ENCODE assay signal across 25 cellular contexts in genomic region chr11:20881328-20882079, GRCh38.
"Had no signal": no experiment of that assay in that cellular context is flagged by ENCODE, and none has a peak within 500 bp of the region (broad histone marks: within the 10 kb centered on the region; RNA-seq: fewer than 3 reads in every experiment).

No MANE protein-coding gene starts in this region.

- FAIRE-seq: urothelium cell line had no signal

- H3K27me3 Mint-ChIP-seq: activated naive CD8-positive, alpha-beta T cell; activated T-helper 17 cell treated with anti-CD3 and anti-CD28 coated beads, Interleukin-2, amount 50 U/mL, for 72 hours; natural killer cell treated with Interleukin-12 subunit alpha and Interleukin-12 subunit beta and Interleukin-15 and Interleukin-18, amount 100 ng/mL, for 72 hours had no signal

- H3K4me3 ChIP-seq: adrenal gland, ascending aorta, ovary, prostate gland, transverse colon had no signal

- H3K27me3 ChIP-seq: adrenal gland, ascending aorta, brain microvascular endothelial cell, foreskin keratinocyte, ovary, transverse colon had no signal

- H3K4me1 Mint-ChIP-seq: activated T-helper 17 cell treated with anti-CD3 and anti-CD28 coated beads, Interleukin-2, amount 50 U/mL, for 72 hours; stimulated activated naive B cell treated with anti-CD40 and anti-IgM and Interleukin-4, amounts not matched to agents 10 μg/mL and 1 μg/mL and 100 μg/mL, for 72 hours had no signal

- H3K36me3 ChIP-seq: adrenal gland, ascending aorta, brain microvascular endothelial cell, ovary, prostate gland, transverse colon had no signal

- DNase-seq: activated CD4-positive, alpha-beta T cell treated with anti-CD3 and anti-CD28 coated beads, Interleukin-2, amount 50 U/mL, for 1 hour; activated CD4-positive, CD25-positive, alpha-beta regulatory T cell treated with anti-CD3 and anti-CD28 coated beads, Interleukin-2, amount 50 U/mL, for 72 hours; activated CD8-positive, alpha-beta T cell treated with anti-CD3 and anti-CD28 coated beads, Interleukin-2, amount 10 ng/mL, durations not matched to agents 7 days and 5 days; activated naive CD4-positive, alpha-beta T cell; activated T-cell treated with anti-CD3 and anti-CD28 coated beads, Interleukin-2, amount 50 U/mL, for 1 hour; adrenal gland; brain microvascular endothelial cell; caudate nucleus; dermis blood vessel endothelial cell; effector CD8-positive, alpha-beta T cell; erythroblast; foreskin keratinocyte; islet precursor cell; left cardiac atrium; ovary; stimulated activated CD4-positive, alpha-beta T cell treated with anti-CD3 and anti-CD28 coated beads, Interleukin-2, amount 100 ng/mL, for 48 hours; stimulated activated CD8-positive, alpha-beta memory T cell treated with anti-CD3 and anti-CD28 coated beads, Interleukin-4, amount 100 ng/mL, for 48 hours; stimulated activated naive B cell treated with anti-CD40 and anti-IgM and Interleukin-4, amounts not matched to agents 10 μg/mL and 1 μg/mL and 100 μg/mL, for 72 hours; transverse colon had no signal

- H3K27ac ChIP-seq: adrenal gland, ascending aorta, brain microvascular endothelial cell, foreskin keratinocyte, ovary, prostate gland, transverse colon had no signal

- H3K4me1 ChIP-seq: adrenal gland, ascending aorta, foreskin keratinocyte, prostate gland, transverse colon had no signal

- H3K4me3 Mint-ChIP-seq: activated CD8-positive, alpha-beta T cell treated with anti-CD3 and anti-CD28 coated beads, Interleukin-2, amount 10 ng/mL, durations not matched to agents 7 days and 5 days; activated naive CD8-positive, alpha-beta T cell; activated T-helper 17 cell treated with anti-CD3 and anti-CD28 coated beads, Interleukin-2, amount 50 U/mL, for 72 hours; natural killer cell treated with Interleukin-12 subunit alpha and Interleukin-12 subunit beta and Interleukin-15 and Interleukin-18, amount 100 ng/mL, for 72 hours; stimulated activated naive B cell treated with anti-CD40 and anti-IgM and Interleukin-4, amounts not matched to agents 10 μg/mL and 1 μg/mL and 100 μg/mL, for 72 hours had no signal

- H3K36me3 Mint-ChIP-seq: activated naive CD8-positive, alpha-beta T cell; stimulated activated naive B cell treated with anti-CD40 and anti-IgM and Interleukin-4, amounts not matched to agents 10 μg/mL and 1 μg/mL and 100 μg/mL, for 72 hours had no signal

- H3K27ac Mint-ChIP-seq: activated CD8-positive, alpha-beta T cell treated with anti-CD3 and anti-CD28 coated beads, Interleukin-2, amount 10 ng/mL, durations not matched to agents 7 days and 5 days; activated naive CD8-positive, alpha-beta T cell; activated T-helper 17 cell treated with anti-CD3 and anti-CD28 coated beads, Interleukin-2, amount 50 U/mL, for 72 hours; natural killer cell treated with Interleukin-12 subunit alpha and Interleukin-12 subunit beta and Interleukin-15 and Interleukin-18, amount 100 ng/mL, for 72 hours; stimulated activated naive B cell treated with anti-CD40 and anti-IgM and Interleukin-4, amounts not matched to agents 10 μg/mL and 1 μg/mL and 100 μg/mL, for 72 hours had no signal

- ATAC-seq: activated CD8-positive, alpha-beta T cell treated with anti-CD3 and anti-CD28 coated beads, Interleukin-2, amount 10 ng/mL, durations not matched to agents 7 days and 5 days; activated T-helper 17 cell treated with anti-CD3 and anti-CD28 coated beads, Interleukin-2, amount 50 U/mL, for 72 hours; foreskin keratinocyte; left cardiac atrium; natural killer cell treated with Interleukin-12 subunit alpha and Interleukin-12 subunit beta and Interleukin-15 and Interleukin-18, amount 100 ng/mL, for 72 hours; stimulated activated naive B cell treated with anti-CD40 and anti-IgM and Interleukin-4, amounts not matched to agents 10 μg/mL and 1 μg/mL and 100 μg/mL, for 72 hours had no signal

- H3K9me3 ChIP-seq: adrenal gland, ascending aorta, ovary, prostate gland, transverse colon had no signal
